In genomic region chr20:45067087-45067486, GRCh38 we compare ENCODE assay signal across 26 cellular contexts. TPM values are rescaled to one million over a fixed set of nuclear protein-coding genes. Genes with fewer than 3 reads are reported as not detected.
DNase-seq lines count a peak whose midpoint lies in the region; ATAC-seq and TF ChIP-seq lines count a peak whose summit lies in the region.
"Had no signal": no experiment of that assay in that cellular context is flagged by ENCODE, and none has a peak within 500 bp of the region (broad histone marks: within the 10 kb centered on the region; RNA-seq: fewer than 3 reads in every experiment).

No MANE protein-coding gene starts in this region.

- H3K27ac Mint-ChIP-seq in activated T-cell treated with anti-CD3 and anti-CD28 coated beads, Interleukin-2, amount 50 U/mL, for 24 hours, result peak overlapping the region; percentile 49
- H3K27ac Mint-ChIP-seq: activated CD4-positive, alpha-beta T cell treated with anti-CD3 and anti-CD28 coated beads, Interleukin-2, amount 10 ng/mL, durations not matched to agents 7 days and 5 days; memory B cell; T-helper 1 cell treated with Interleukin-12 subunit alpha and Interleukin-12 subunit beta and Interleukin-4 antibody, amounts not matched to agents 30 μg/mL and 1 μg/mL, for 36 hours had no signal

- H3K27me3 Mint-ChIP-seq in activated T-cell treated with anti-CD3 and anti-CD28 coated beads, Interleukin-2, amount 50 U/mL, for 24 hours, result no peaks in the 10 kb centered on the region
- H3K27me3 Mint-ChIP-seq in activated T-cell treated with anti-CD3 and anti-CD28 coated beads, Interleukin-2, amount 50 U/mL, for 4 hours (ENCODE audit: low read depth), result no peaks in the 10 kb centered on the region
- H3K27me3 Mint-ChIP-seq: activated CD4-positive, alpha-beta T cell treated with anti-CD3 and anti-CD28 coated beads, Interleukin-2, amount 10 ng/mL, durations not matched to agents 7 days and 5 days; memory B cell had no signal

- no peak overlapping the region for H3K4me3 Mint-ChIP-seq in activated T-cell treated with anti-CD3 and anti-CD28 coated beads, Interleukin-2, amount 50 U/mL, for 24 hours
- no peak overlapping the region for H3K4me3 Mint-ChIP-seq in activated T-cell treated with anti-CD3 and anti-CD28 coated beads, Interleukin-2, amount 50 U/mL, for 4 hours
- H3K4me3 Mint-ChIP-seq: activated CD4-positive, alpha-beta T cell treated with anti-CD3 and anti-CD28 coated beads, Interleukin-2, amount 10 ng/mL, durations not matched to agents 7 days and 5 days; memory B cell; T-helper 1 cell treated with Interleukin-12 subunit alpha and Interleukin-12 subunit beta and Interleukin-4 antibody, amounts not matched to agents 30 μg/mL and 1 μg/mL, for 36 hours had no signal

- H3K4me1 ChIP-seq in RWPE2 (ENCODE audit: insufficient read depth, poor library complexity, severe bottlenecking), result peaks cover 50% of the 10 kb centered on the region
- no peaks in the 10 kb centered on the region for H3K4me1 ChIP-seq in esophagus (ENCODE audit: control insufficient read depth in 2 of 2, insufficient read depth in 2 of 2, low read length in 1 of 2)
- H3K4me1 ChIP-seq in upper lobe of left lung, result peaks cover 0 to 16% (median 3%) of the 10 kb centered on the region in 4 donors
- H3K4me1 ChIP-seq: right atrium auricular region had no signal

- H3K4me3 ChIP-seq in RWPE2 (ENCODE audit: severe bottlenecking) (no peak overlapping the region), esophagus (ENCODE audit: low read depth in 1 of 2, low read length in 2 of 2) (no peak overlapping the region), skin epidermis (no peak overlapping the region), upper lobe of left lung (no peak overlapping the region)
- H3K4me3 ChIP-seq: A549, right atrium auricular region had no signal

- H3K4me1 Mint-ChIP-seq in activated T-cell treated with anti-CD3 and anti-CD28 coated beads, Interleukin-2, amount 50 U/mL, for 24 hours (ENCODE audit: low read depth), result peaks cover 83% of the 10 kb centered on the region
- peaks cover 74% of the 10 kb centered on the region for H3K4me1 Mint-ChIP-seq in activated T-cell treated with anti-CD3 and anti-CD28 coated beads, Interleukin-2, amount 50 U/mL, for 4 hours (ENCODE audit: low read depth)

- no peak for DNase-seq in activated T-cell treated with anti-CD3 and anti-CD28 coated beads, Interleukin-2, amount 50 U/mL, for 24 hours
- DNase-seq in activated T-cell treated with anti-CD3 and anti-CD28 coated beads, Interleukin-2, amount 50 U/mL, for 4 hours, result no peak
- DNase-seq in RWPE2 (ENCODE audit: low spot score), result no peak
- DNase-seq in upper lobe of left lung, result no peak
- DNase-seq in caudate nucleus (lab: John Stamatoyannopoulos, UW), result no peak
- no peak for DNase-seq in EL
- DNase-seq: activated CD4-positive, alpha-beta T cell treated with anti-CD3 and anti-CD28 coated beads, Interleukin-2, amount 10 ng/mL, durations not matched to agents 7 days and 5 days; activated CD8-positive, alpha-beta memory T cell treated with anti-CD3 and anti-CD28 coated beads, Interleukin-2, amount 50 U/mL, for 48 hours; activated naive CD4-positive, alpha-beta T cell; effector CD4-positive, alpha-beta T cell; NCI-H1105; NCI-H2081; NCI-H446 treated with DMSO at 0.1 percent for 48 hours had no signal

- no peaks in the 10 kb centered on the region for H3K9me3 Mint-ChIP-seq in activated T-cell treated with anti-CD3 and anti-CD28 coated beads, Interleukin-2, amount 50 U/mL, for 24 hours
- no peaks in the 10 kb centered on the region for H3K9me3 Mint-ChIP-seq in activated T-cell treated with anti-CD3 and anti-CD28 coated beads, Interleukin-2, amount 50 U/mL, for 4 hours
- H3K9me3 Mint-ChIP-seq: activated CD4-positive, alpha-beta T cell treated with anti-CD3 and anti-CD28 coated beads, Interleukin-2, amount 10 ng/mL, durations not matched to agents 7 days and 5 days; memory B cell; T-helper 1 cell treated with Interleukin-12 subunit alpha and Interleukin-12 subunit beta and Interleukin-4 antibody, amounts not matched to agents 30 μg/mL and 1 μg/mL, for 36 hours had no signal

- H3K27ac ChIP-seq in RWPE2 (ENCODE audit: poor library complexity, severe bottlenecking), result peak overlapping the region; percentile 69
- H3K27ac ChIP-seq in esophagus (ENCODE audit: low read depth in 2 of 2, low read length in 1 of 2), result peak overlapping the region; percentile 74 to 76
- H3K27ac ChIP-seq in skin epidermis, result peak overlapping the region in 15 of 21 experiments; percentile 6 to 66 (median 46)
- H3K27ac ChIP-seq in upper lobe of left lung, result no peak overlapping the region
- no peak overlapping the region for H3K27ac ChIP-seq in caudate nucleus (ENCODE audit: low read depth, low read length)
- H3K27ac ChIP-seq: A549, right atrium auricular region had no signal

- H3K36me3 Mint-ChIP-seq in activated T-cell treated with anti-CD3 and anti-CD28 coated beads, Interleukin-2, amount 50 U/mL, for 24 hours (ENCODE audit: low read depth), result peaks cover 86% of the 10 kb centered on the region
- H3K36me3 Mint-ChIP-seq in activated T-cell treated with anti-CD3 and anti-CD28 coated beads, Interleukin-2, amount 50 U/mL, for 4 hours (ENCODE audit: insufficient read depth), result peaks cover 42% of the 10 kb centered on the region

- H3K9me3 ChIP-seq in RWPE2 (ENCODE audit: severe bottlenecking) (no peaks in the 10 kb centered on the region), esophagus (ENCODE audit: control insufficient read depth in 2 of 2, insufficient read depth in 1 of 2, low read depth in 1 of 2, low read length in 1 of 2) (no peaks in the 10 kb centered on the region), upper lobe of left lung (no peaks in the 10 kb centered on the region)
- H3K9me3 ChIP-seq: A549, right atrium auricular region had no signal

- TF ChIP-seq EP300 in upper lobe of left lung (IDR thresholded peaks at IDR 0.05), result no peak

- no peak for TF ChIP-seq POLR2A in upper lobe of left lung (IDR thresholded peaks at IDR 0.05)

- TF ChIP-seq CTCF in RWPE2 (IDR thresholded peaks at IDR 0.05; ENCODE audit: poor library complexity, severe bottlenecking) (no peak), upper lobe of left lung (IDR thresholded peaks at IDR 0.05) (no peak)

- no peak for ATAC-seq in activated T-cell treated with anti-CD3 and anti-CD28 coated beads, Interleukin-2, amount 50 U/mL, for 4 hours
- ATAC-seq in RWPE2 (ENCODE audit: low read depth) (peak; percentile 6; the same call in 1 of the 3 replicates), upper lobe of left lung (ENCODE audit: low FRiP score in 2 of 2) (no peak)
- ATAC-seq: A549 had no signal

- peaks cover 26% of the 10 kb centered on the region for H3K36me3 ChIP-seq in RWPE2 (ENCODE audit: low read depth)
- H3K36me3 ChIP-seq in esophagus (ENCODE audit: control insufficient read depth in 2 of 2, insufficient read depth in 2 of 2, low read length in 1 of 2), result no peaks in the 10 kb centered on the region
- peaks cover 0 to 12% (median 1%) of the 10 kb centered on the region in 4 donors for H3K36me3 ChIP-seq in upper lobe of left lung
- H3K36me3 ChIP-seq: right atrium auricular region had no signal

- no peaks in the 10 kb centered on the region for H3K27me3 ChIP-seq in RWPE2 (ENCODE audit: insufficient read depth, poor library complexity, severe bottlenecking)
- H3K27me3 ChIP-seq in esophagus (ENCODE audit: control insufficient read depth in 1 of 2, insufficient read depth in 2 of 2, low read length in 2 of 2), result no peaks in the 10 kb centered on the region
- H3K27me3 ChIP-seq in upper lobe of left lung, result no peaks in the 10 kb centered on the region
- H3K27me3 ChIP-seq: right atrium auricular region had no signal

- 81 to 83% methylated on average over 4 of the region's 4 CpGs for WGBS in esophagus, 2 donors
- WGBS in upper lobe of left lung, 2 donors, result 90 to 94% methylated on average over 4 of the region's 4 CpGs

RNA-seq across cellular contexts. Expression of gene KCNS1, which starts 33.8 kb away (rescaled TPM):
- total RNA-seq in activated T-cell treated with anti-CD3 and anti-CD28 coated beads, Interleukin-2, amount 50 U/mL, for 4 hours, result under 1 TPM; 0.13 to 0.37 (median 0.16) TPM
- polyA plus RNA-seq in esophagus, result under 1 TPM; 0.04 to 0.15 TPM
- total RNA-seq in upper lobe of left lung, result 1 to 10 TPM in 5 of 6 donors, under 1 TPM in 1; 0.69 to 4.7 (median 2.6) TPM
- total RNA-seq: activated CD4-positive, alpha-beta T cell treated with anti-CD3 and anti-CD28 coated beads, Interleukin-2, amount 10 ng/mL, durations not matched to agents 7 days and 5 days; myocyte had no signal
- polyA plus RNA-seq: A549 had no signal

RNA-seq across cellular contexts. Expression of gene WFDC5, which starts 47.9 kb away (rescaled TPM):
- not detected for total RNA-seq in activated T-cell treated with anti-CD3 and anti-CD28 coated beads, Interleukin-2, amount 50 U/mL, for 4 hours
- polyA plus RNA-seq in esophagus, result 1 to 10 TPM; 4.5 to 6.4 TPM
- 1 to 10 TPM in 1 of 6 donors, under 1 TPM in 1, not detected in 4; 0.57 to 2.0 TPM for total RNA-seq in upper lobe of left lung
- total RNA-seq: activated CD4-positive, alpha-beta T cell treated with anti-CD3 and anti-CD28 coated beads, Interleukin-2, amount 10 ng/mL, durations not matched to agents 7 days and 5 days; chondrocyte; H1; myocyte; osteocyte; right atrium auricular region; SK-MEL-5 had no signal
- polyA plus RNA-seq: A549, BJ, H1 had no signal

RNA-seq across cellular contexts. Expression of gene WFDC12, which starts 57.2 kb away (rescaled TPM):
- not detected for total RNA-seq in activated T-cell treated with anti-CD3 and anti-CD28 coated beads, Interleukin-2, amount 50 U/mL, for 4 hours
- polyA plus RNA-seq in esophagus, result 1 to 10 TPM; 2.2 to 4.3 TPM
- 1 to 10 TPM in 4 of 6 donors, under 1 TPM in 1, not detected in 1; 0.67 to 7.1 (median 5.0) TPM for total RNA-seq in upper lobe of left lung
- total RNA-seq: activated CD4-positive, alpha-beta T cell treated with anti-CD3 and anti-CD28 coated beads, Interleukin-2, amount 10 ng/mL, durations not matched to agents 7 days and 5 days; chondrocyte; H1; myocyte; osteocyte; right atrium auricular region; SK-MEL-5; urinary bladder had no signal
- polyA plus RNA-seq: A549, BJ, H1, urinary bladder had no signal

Comparison
In these comparisons a context has a peak if more than half of its experiments do, and no peak if none do; other contexts are left out.
1. H3K27ac ChIP-seq: peak in RWPE2 (single experiment), esophagus (2 of 2) and skin epidermis (15 of 21); none in upper lobe of left lung (0 of 4) and caudate nucleus (single experiment).